19 cellular contexts compared by ENCODE assay signal in the genomic region with DNA sequence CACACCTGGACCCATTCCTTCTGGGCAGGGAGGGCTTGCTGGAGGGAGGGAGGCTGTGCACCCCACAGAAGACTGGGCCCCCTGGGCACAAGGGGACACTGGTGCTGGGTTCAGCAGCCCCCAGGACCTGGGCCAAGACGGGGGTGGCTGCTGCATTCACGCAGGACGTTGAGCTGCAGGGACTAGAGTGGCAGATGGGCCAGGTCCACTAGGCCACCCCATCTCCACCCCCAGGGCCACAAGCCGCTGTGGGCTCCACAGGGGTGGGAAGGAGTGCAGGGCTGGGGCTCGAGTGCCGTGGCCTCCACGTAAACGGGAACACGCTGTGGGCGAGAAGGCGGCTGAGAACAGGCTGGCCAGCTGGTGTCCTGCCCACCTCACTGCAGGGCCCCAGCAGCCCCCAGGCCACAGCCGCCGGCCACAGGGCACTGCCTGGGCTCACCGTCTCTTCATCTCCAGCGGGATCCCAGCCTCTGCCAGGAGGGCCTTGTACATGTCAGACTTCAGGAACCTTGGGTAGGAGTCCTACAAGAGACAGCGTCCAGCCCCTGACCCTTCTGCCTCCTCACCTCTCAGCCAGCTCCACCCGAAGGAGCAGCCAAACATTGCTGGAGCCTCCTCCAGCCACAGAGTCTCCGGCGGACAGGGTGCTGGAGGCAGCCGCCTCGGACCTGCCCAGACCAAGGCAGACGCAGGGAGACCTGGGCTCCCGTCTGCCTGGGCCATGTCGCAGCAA. TPM values are rescaled to one million over a fixed set of nuclear protein-coding genes. Genes with fewer than 3 reads are reported as not detected.
DNase-seq lines count a peak whose midpoint lies in the region; FAIRE-seq and TF ChIP-seq lines count a peak whose summit lies in the region.
"Had no signal": no experiment of that assay in that cellular context is flagged by ENCODE, and none has a peak within 500 bp of the region (broad histone marks: within the 10 kb centered on the region; RNA-seq: fewer than 3 reads in every experiment).

No MANE protein-coding gene starts in this region.

- H3K27ac ChIP-seq in Peyer's patch (peak overlapping the region in 3 of 4 donors; percentile 57 to 90 (median 84)), mucosa of rectum (ENCODE audit: low read depth in 2 of 2, low read length in 2 of 2) (peak overlapping the region in 1 of 2 donors; percentile 84)
- H3K27ac ChIP-seq: BLaER1 treated with 17β-estradiol and CSF1 and Interleukin-3, amounts not matched to agents 10 nM and 100 nM; RWPE1 had no signal

- no peak for FAIRE-seq in GM19239 (lab: Jason Lieb, UNC)
- FAIRE-seq: GM12892, GM18507 had no signal

- H3K9me3 ChIP-seq in Peyer's patch (no peaks in the 10 kb centered on the region), mucosa of rectum (ENCODE audit: control insufficient read depth in 2 of 2, low read length in 2 of 2) (no peaks in the 10 kb centered on the region)
- H3K9me3 ChIP-seq: BLaER1 treated with 17β-estradiol and CSF1 and Interleukin-3, amounts not matched to agents 10 nM and 100 nM had no signal

- no peaks in the 10 kb centered on the region; the same call in 1 of the 2 replicates for H3K27me3 ChIP-seq in GM06990 (replicated peaks; ENCODE audit: control insufficient read depth, insufficient read depth, low read length)
- H3K27me3 ChIP-seq in Peyer's patch = no peaks in the 10 kb centered on the region
- H3K27me3 ChIP-seq in mucosa of rectum (ENCODE audit: control insufficient read depth in 2 of 2, insufficient read depth in 2 of 2, low read length in 2 of 2) = peaks cover 0 to under 1% of the 10 kb centered on the region in 2 donors

- TF ChIP-seq CTCF in GM06990 (IDR thresholded peaks at IDR 0.05; ENCODE audit: insufficient read depth, low read length, poor library complexity, severe bottlenecking) (no peak), Peyer's patch (IDR thresholded peaks at IDR 0.05) (no peak)

- H3K9ac ChIP-seq in mucosa of rectum (ENCODE audit: low read depth in 1 of 2, low read length in 2 of 2) = peak overlapping the region; percentile 41 to 53
- H3K9ac ChIP-seq: BLaER1 treated with 17β-estradiol and CSF1 and Interleukin-3, amounts not matched to agents 10 nM and 100 nM had no signal

- no peak for TF ChIP-seq POLR2A in Peyer's patch (IDR thresholded peaks at IDR 0.05)

- H3K4me1 ChIP-seq in Peyer's patch = peaks cover 0 to 35% (median 0%) of the 10 kb centered on the region in 4 donors
- H3K4me1 ChIP-seq in mucosa of rectum (ENCODE audit: control insufficient read depth in 2 of 2, insufficient read depth in 2 of 2, low read length in 2 of 2) = peaks cover 13 to 39% of the 10 kb centered on the region in 2 donors
- H3K4me1 ChIP-seq: BLaER1 treated with 17β-estradiol and CSF1 and Interleukin-3, amounts not matched to agents 10 nM and 100 nM had no signal

- H3K36me3 ChIP-seq in GM06990 (ENCODE audit: control insufficient read depth, insufficient read depth, low read length) (peaks cover 5% of the 10 kb centered on the region), Peyer's patch (peaks cover 0 to 10% (median 0%) of the 10 kb centered on the region in 3 donors), mucosa of rectum (ENCODE audit: control insufficient read depth in 2 of 2, insufficient read depth in 2 of 2, low read length in 2 of 2) (peaks cover 2 to 10% of the 10 kb centered on the region in 2 donors)

- H3K4me3 ChIP-seq in GM06990 (replicated peaks; ENCODE audit: low read depth, low read length) (no peak overlapping the region), Peyer's patch (peak overlapping the region in 2 of 4 donors; percentile 43 to 61), mucosa of rectum (ENCODE audit: low read length in 2 of 2) (peak overlapping the region in 1 of 2 donors; percentile 44)
- H3K4me3 ChIP-seq: BLaER1 treated with 17β-estradiol and CSF1 and Interleukin-3, amounts not matched to agents 10 nM and 100 nM had no signal

- peak; percentile 9 for DNase-seq in GM06990 (ENCODE audit: extremely low read depth, insufficient read length)
- DNase-seq in Peyer's patch = no peak
- no peak for DNase-seq in NCI-H2171 treated with DMSO at 0.1 percent for 48 hours (lab: John Stamatoyannopoulos, UW)
- DNase-seq in GM19239 (ENCODE audit: insufficient read length, low spot score) = no peak
- DNase-seq: CD8-positive, alpha-beta memory T cell; HFFc6; KG1; MV-4-11; NCI-H187; NCI-H2107; NCI-H2227 treated with DMSO at 0.1 percent for 48 hours; NCI-H524; PC-3 had no signal

RNA-seq across cellular contexts. Expression of a gene that starts 6.5 kb away (rescaled TPM):
- total RNA-seq in Peyer's patch = 10 to 100 TPM in 3 of 4 donors, 1 to 10 TPM in 1; 6.1 to 16.5 (median 11.4) TPM
- total RNA-seq: H4 had no signal

RNA-seq across cellular contexts. Expression of a gene that starts 11.2 kb away (rescaled TPM):
- 100 to 1,000 TPM in 1 of 4 donors, 10 to 100 TPM in 1, 1 to 10 TPM in 1, not detected in 1; 3.7 to 112 (median 67.5) TPM for total RNA-seq in Peyer's patch
- total RNA-seq: CD8-positive, alpha-beta memory T cell; H4; HFFc6; PC-3 had no signal

RNA-seq across cellular contexts. Expression of a gene that starts 13.7 kb away (rescaled TPM):
- total RNA-seq in Peyer's patch = 10 to 100 TPM in 2 of 4 donors, 1 to 10 TPM in 2; 1.7 to 29.2 (median 11.1) TPM
- total RNA-seq: CD8-positive, alpha-beta memory T cell; H4; HFFc6; PC-3 had no signal

RNA-seq across cellular contexts. Expression of a gene that starts 34.6 kb away (rescaled TPM):
- total RNA-seq in Peyer's patch = 100 to 1,000 TPM; 108 to 223 (median 166) TPM

RNA-seq across cellular contexts. Expression of a gene that starts 40.0 kb away (rescaled TPM):
- total RNA-seq in Peyer's patch = 100 to 1,000 TPM in 3 of 4 donors, 10 to 100 TPM in 1; 87.6 to 440 (median 156) TPM
